ENCODE assay signal across 8 cellular contexts in the genomic region with DNA sequence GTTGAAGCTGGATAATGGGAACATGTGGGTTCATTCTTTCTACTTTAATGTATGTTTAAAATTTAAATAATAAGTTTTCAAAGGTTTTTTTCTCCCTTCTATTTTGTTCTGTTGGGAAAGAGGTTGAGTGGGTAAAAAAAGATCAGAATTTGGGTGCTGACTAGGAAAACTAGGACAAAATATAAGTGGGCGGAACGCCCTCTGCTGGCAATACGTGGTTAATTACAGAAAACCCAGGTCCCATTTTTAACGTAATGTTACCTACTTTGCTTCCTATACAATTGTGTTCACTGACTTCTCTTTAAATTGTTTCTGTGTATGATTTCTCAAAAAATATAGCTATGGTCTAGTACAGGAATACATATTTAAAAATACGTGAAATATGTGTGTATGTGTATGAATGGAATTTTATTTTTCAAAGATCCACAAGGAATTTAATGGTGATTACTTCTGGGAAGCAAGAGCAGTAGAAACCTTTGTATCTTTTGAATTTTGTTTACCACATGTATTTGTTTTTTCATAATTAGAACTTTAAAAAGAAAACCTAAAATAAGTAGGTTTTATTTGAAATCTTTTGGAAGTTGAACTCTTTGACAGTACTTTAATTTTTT. TPM values are rescaled to one million over a fixed set of nuclear protein-coding genes. Genes with fewer than 3 reads are reported as not detected.
DNase-seq lines count a peak whose midpoint lies in the region; ATAC-seq, FAIRE-seq and TF ChIP-seq lines count a peak whose summit lies in the region.

No MANE protein-coding gene starts in this region.

- no peak overlapping the region for H3K27ac ChIP-seq in SU-DHL-6 (ENCODE audit: low read depth, low read length)
- no peak overlapping the region for H3K27ac ChIP-seq in right atrium auricular region
- peak overlapping the region in 3 of 4 donors; percentile 6 to 19 (median 19) for H3K27ac ChIP-seq in gastrocnemius medialis

- peaks cover 37% of the 10 kb centered on the region for H3K79me2 ChIP-seq in SU-DHL-6 (ENCODE audit: insufficient read depth, low read length)

- H3K9me3 ChIP-seq in SU-DHL-6 (ENCODE audit: insufficient read depth, low read length), result no peaks in the 10 kb centered on the region
- no peaks in the 10 kb centered on the region for H3K9me3 ChIP-seq in right atrium auricular region
- H3K9me3 ChIP-seq in gastrocnemius medialis, result no peaks in the 10 kb centered on the region

- no peak overlapping the region for H2AFZ ChIP-seq in SU-DHL-6 (ENCODE audit: low read depth, low read length, severe bottlenecking)

- intact Hi-C loops in gastrocnemius medialis (cut with DNase I; ENCODE audit: low total_unique reads), result loop anchor here (1.0 kb wide), 1 partner anchor 63 kb away; the partner anchor contains the start of gene P4HA1

- ATAC-seq in gastrocnemius medialis (peak in 1 of 2 donors; percentile 64), GM21381 (IDR thresholded peaks at IDR 0.05; ENCODE audit: unreplicated experiment) (no peak), GM21717 (IDR thresholded peaks at IDR 0.05; ENCODE audit: unreplicated experiment) (no peak)

- no peak overlapping the region for H3K4me2 ChIP-seq in SU-DHL-6 (ENCODE audit: low read depth, low read length, poor library complexity, severe bottlenecking)

- H3K4me3 ChIP-seq in SU-DHL-6 (ENCODE audit: insufficient read depth, low read length, poor library complexity, severe bottlenecking) (no peak overlapping the region), right atrium auricular region (no peak overlapping the region), gastrocnemius medialis (no peak overlapping the region)

- no peaks in the 10 kb centered on the region for H4K20me1 ChIP-seq in SU-DHL-6 (ENCODE audit: low read depth, low read length)

- no peaks in the 10 kb centered on the region for H3K9me2 ChIP-seq in SU-DHL-6 (replicated peaks; ENCODE audit: insufficient read depth, low read length)

- H3F3A ChIP-seq in SU-DHL-6 (ENCODE audit: insufficient read depth), result peaks cover 15% of the 10 kb centered on the region

- no peak for TF ChIP-seq POLR2A in gastrocnemius medialis (IDR thresholded peaks at IDR 0.05)

- FAIRE-seq in D721Med (lab: Jason Lieb, UNC) (no peak), HTR-8/SVneo (lab: Jason Lieb, UNC) (no peak)

- H3K36me3 ChIP-seq in SU-DHL-6 (ENCODE audit: low read length) (peaks cover 10% of the 10 kb centered on the region; the same call in 1 of the 2 replicates), right atrium auricular region (peaks cover 42% of the 10 kb centered on the region), gastrocnemius medialis (peaks cover 0 to 37% of the 10 kb centered on the region in 2 donors)

- H3K9ac ChIP-seq in SU-DHL-6 (ENCODE audit: low read length), result no peak overlapping the region

- H3K4me1 ChIP-seq in right atrium auricular region (peaks cover 0 to 20% of the 10 kb centered on the region in 2 donors), gastrocnemius medialis (peaks cover 7 to 31% of the 10 kb centered on the region in 2 donors)

- in situ Hi-C loops in gastrocnemius medialis (cut with MboI; ENCODE audit: low sequenced_read_pairs in 4 of 4), result loop anchor here (25.0 kb wide), 2 partner anchors 97 to 797 kb away; partner anchors contain the start of gene DNAJB12 (in 4 of the 4)

- H3K27me3 ChIP-seq in SU-DHL-6 (ENCODE audit: low read length), result no peaks in the 10 kb centered on the region
- H3K27me3 ChIP-seq in right atrium auricular region, result no peaks in the 10 kb centered on the region
- no peaks in the 10 kb centered on the region for H3K27me3 ChIP-seq in gastrocnemius medialis

- TF ChIP-seq CTCF in D721Med (IDR thresholded peaks at IDR 0.05; ENCODE audit: insufficient read depth, missing control alignments), result peak; percentile 69
- peak; percentile 38 for TF ChIP-seq CTCF in SU-DHL-6 (IDR thresholded peaks at IDR 0.05; ENCODE audit: insufficient read depth, low read length, poor library complexity, severe bottlenecking)
- TF ChIP-seq CTCF in right atrium auricular region (IDR thresholded peaks at IDR 0.05), result peak; percentile 48 to 84
- peak; percentile 69 to 80 (median 75) for TF ChIP-seq CTCF in gastrocnemius medialis (IDR thresholded peaks at IDR 0.05 in 4 of 5, conservative IDR thresholded peaks at IDR 0.05 in 1 of 5)

- no peak for DNase-seq in D721Med (ENCODE audit: insufficient read length, low spot score)
- peak; percentile 66 for DNase-seq in HTR-8/SVneo (ENCODE audit: insufficient read length, low spot score)
- DNase-seq in activated naive CD8-positive, alpha-beta T cell treated with anti-CD3 and anti-CD28 coated beads, Interleukin-2, amount 50 U/mL, for 16 hours (ENCODE audit: low read depth, low spot score), result peak; percentile 12
- DNase-seq in right atrium auricular region (ENCODE audit: low spot score), result peak; percentile 68
- DNase-seq in gastrocnemius medialis, result peak; percentile 7 to 50

RNA-seq across cellular contexts. Expression of gene ECD, which starts 8.7 kb away (rescaled TPM):
- 10 to 100 TPM; 14.4 to 20.7 TPM for total RNA-seq in right atrium auricular region
- 10 to 100 TPM; 11.0 to 22.8 (median 18.6) TPM for total RNA-seq in gastrocnemius medialis

RNA-seq across cellular contexts. Expression of gene FAM149B1, which starts 8.8 kb away (rescaled TPM):
- total RNA-seq in right atrium auricular region, result 10 to 100 TPM in 1 of 2 donors, 1 to 10 TPM in 1; 9.4 to 13.0 TPM
- total RNA-seq in gastrocnemius medialis, result 1 to 10 TPM; 2.2 to 6.9 (median 5.6) TPM

RNA-seq across cellular contexts. Expression of gene NUDT13, which starts 48.9 kb away (rescaled TPM):
- total RNA-seq in right atrium auricular region, result 1 to 10 TPM in 1 of 2 donors, under 1 TPM in 1; 0.90 to 1.5 TPM
- total RNA-seq in gastrocnemius medialis, result 1 to 10 TPM; 1.7 to 5.3 (median 2.0) TPM

Comparison
In these comparisons a context has a peak if more than half of its experiments do, and no peak if none do; other contexts are left out.
1. H3K27ac ChIP-seq: peak in gastrocnemius medialis (3 of 4); none in SU-DHL-6 (single experiment) and right atrium auricular region (0 of 2).
2. Peak in every context shown above with its lines, with median percentiles within 50 percentile points of each other: CTCF ChIP-seq.